ENCODE assay signal across 8 cellular contexts in the genomic region with DNA sequence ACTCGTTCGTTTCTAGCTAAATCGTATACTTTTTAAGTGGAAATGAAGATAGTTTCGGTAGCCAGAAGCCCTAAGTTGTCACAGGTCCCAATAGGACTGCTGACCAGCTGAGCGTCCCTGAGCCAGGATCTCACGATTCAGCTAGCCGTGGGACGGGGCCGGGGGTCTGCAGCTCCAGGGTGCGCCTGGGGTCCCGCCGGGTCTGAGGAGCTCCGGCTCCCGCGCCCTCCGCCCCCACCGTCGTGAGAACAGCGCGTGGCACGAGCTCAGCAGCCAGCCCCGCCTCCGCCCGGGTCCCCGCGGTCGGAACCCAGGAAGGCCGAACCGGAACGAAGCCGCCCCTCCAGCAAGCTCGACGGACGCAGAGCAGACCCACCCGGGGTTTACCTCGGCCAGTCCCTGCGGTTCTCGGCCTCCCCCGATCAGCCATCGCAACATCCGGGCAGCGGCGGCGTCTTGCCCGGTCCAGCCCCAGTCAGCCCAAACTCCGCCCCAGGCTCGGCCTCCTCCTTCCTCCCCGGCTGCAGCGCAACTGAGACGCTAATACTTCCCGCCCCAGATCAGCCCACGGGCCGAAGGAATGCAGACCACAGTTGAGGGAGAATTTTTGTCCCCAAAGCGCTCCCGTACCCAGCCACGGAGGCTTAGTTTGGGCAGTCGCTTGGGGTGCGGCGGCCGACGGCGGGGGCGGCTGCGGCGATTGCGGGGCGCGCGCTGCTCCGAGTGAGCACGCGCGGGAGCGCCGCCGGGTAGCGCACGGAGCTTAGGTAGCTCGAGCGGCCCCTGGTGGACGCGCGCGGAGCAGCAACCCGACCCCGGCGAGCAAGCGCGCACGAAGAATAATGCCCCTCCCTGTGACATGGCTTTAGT. TPM values are rescaled to one million over a fixed set of nuclear protein-coding genes. Genes with fewer than 3 reads are reported as not detected.
DNase-seq lines count a peak whose midpoint lies in the region; TF ChIP-seq lines count a peak whose summit lies in the region.

A gene with protein sequence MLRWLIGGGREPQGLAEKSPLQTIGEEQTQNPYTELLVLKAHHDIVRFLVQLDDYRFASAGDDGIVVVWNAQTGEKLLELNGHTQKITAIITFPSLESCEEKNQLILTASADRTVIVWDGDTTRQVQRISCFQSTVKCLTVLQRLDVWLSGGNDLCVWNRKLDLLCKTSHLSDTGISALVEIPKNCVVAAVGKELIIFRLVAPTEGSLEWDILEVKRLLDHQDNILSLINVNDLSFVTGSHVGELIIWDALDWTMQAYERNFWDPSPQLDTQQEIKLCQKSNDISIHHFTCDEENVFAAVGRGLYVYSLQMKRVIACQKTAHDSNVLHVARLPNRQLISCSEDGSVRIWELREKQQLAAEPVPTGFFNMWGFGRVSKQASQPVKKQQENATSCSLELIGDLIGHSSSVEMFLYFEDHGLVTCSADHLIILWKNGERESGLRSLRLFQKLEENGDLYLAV (minus strand): TSS at position 534 of the 870 bp plus-strand sequence. CDS start 96 bp downstream, at position 438.

- peak within 1 kb of the TSS; percentile 93 to 97 (median 93) for H3K4me3 Mint-ChIP-seq in nephron
- peak within 1 kb of the TSS; percentile 90 for H3K4me3 Mint-ChIP-seq in stimulated activated naive CD8-positive, alpha-beta T cell treated with anti-CD3 and anti-CD28 coated beads, Interleukin-15, Interleukin-2, amounts not matched to agents 100 ng/mL and 50 ng/mL, for 24 hours

- H3K27ac Mint-ChIP-seq in nephron, result peak within 1 kb of the TSS; percentile 90 to 96 (median 95)
- H3K27ac Mint-ChIP-seq in stimulated activated naive CD8-positive, alpha-beta T cell treated with anti-CD3 and anti-CD28 coated beads, Interleukin-15, Interleukin-2, amounts not matched to agents 100 ng/mL and 50 ng/mL, for 24 hours, result peak within 1 kb of the TSS; percentile 91

- peak within 1 kb of the TSS; percentile 84 for H3K9ac ChIP-seq in ES-I3 (ENCODE audit: low read depth, low read length)

- H3K4me1 Mint-ChIP-seq in nephron, result peaks cover 12% of the 10 kb centered on the region
- peaks cover 25% of the 10 kb centered on the region for H3K4me1 Mint-ChIP-seq in stimulated activated naive CD8-positive, alpha-beta T cell treated with anti-CD3 and anti-CD28 coated beads, Interleukin-15, Interleukin-2, amounts not matched to agents 100 ng/mL and 50 ng/mL, for 24 hours (ENCODE audit: low read depth)

- H3K36me3 ChIP-seq in ES-I3 (ENCODE audit: insufficient read depth, low read length), result no peaks in the 10 kb centered on the region

- peaks cover 4% of the 10 kb centered on the region for H3K36me3 Mint-ChIP-seq in nephron (ENCODE audit: low read depth)
- H3K36me3 Mint-ChIP-seq in stimulated activated naive CD8-positive, alpha-beta T cell treated with anti-CD3 and anti-CD28 coated beads, Interleukin-15, Interleukin-2, amounts not matched to agents 100 ng/mL and 50 ng/mL, for 24 hours (ENCODE audit: low read depth), result peaks cover 3% of the 10 kb centered on the region

- H3K4me3 ChIP-seq in LNCaP clone FGC (ENCODE audit: low read depth, low read length) (peak within 1 kb of the TSS; percentile 80), fibroblast of pulmonary artery (replicated peaks; ENCODE audit: low read depth, low read length) (peak within 1 kb of the TSS; percentile 84)

- no peaks in the 10 kb centered on the region for H3K9me3 ChIP-seq in ES-I3 (ENCODE audit: control insufficient read depth, insufficient read depth, low read length)

- peak; percentile 93 for DNase-seq in H4 (ENCODE audit: low spot score)
- peak; percentile 57 for DNase-seq in LNCaP clone FGC (ENCODE audit: low read depth)
- peak; percentile 79 for DNase-seq in activated T-helper 9 cell treated with anti-CD3 and anti-CD28 coated beads, Interleukin-2, amount 50 U/mL, for 16 hours (ENCODE audit: low read depth)
- DNase-seq in fibroblast of pulmonary artery (ENCODE audit: low read depth), result peak; percentile 96

- H3K9me3 Mint-ChIP-seq in nephron, result no peaks in the 10 kb centered on the region
- H3K9me3 Mint-ChIP-seq in stimulated activated naive CD8-positive, alpha-beta T cell treated with anti-CD3 and anti-CD28 coated beads, Interleukin-15, Interleukin-2, amounts not matched to agents 100 ng/mL and 50 ng/mL, for 24 hours, result no peaks in the 10 kb centered on the region

- H3K4me1 ChIP-seq in ES-I3 (ENCODE audit: insufficient read depth, low read length), result peaks cover 3% of the 10 kb centered on the region; the same call in 1 of the 2 replicates

- H3K27me3 Mint-ChIP-seq in nephron (ENCODE audit: low read depth), result peaks cover 5% of the 10 kb centered on the region
- peaks cover 26% of the 10 kb centered on the region for H3K27me3 Mint-ChIP-seq in stimulated activated naive CD8-positive, alpha-beta T cell treated with anti-CD3 and anti-CD28 coated beads, Interleukin-15, Interleukin-2, amounts not matched to agents 100 ng/mL and 50 ng/mL, for 24 hours

- peak; percentile 81 for TF ChIP-seq POLR2A in Raji (IDR thresholded peaks at IDR 0.05; ENCODE audit: insufficient read depth, low read depth, low read length)

- TF ChIP-seq CTCF in LNCaP clone FGC (IDR thresholded peaks at IDR 0.05; ENCODE audit: control insufficient read depth, extremely low read depth, insufficient read depth) (peak; percentile 97), fibroblast of pulmonary artery (IDR thresholded peaks at IDR 0.05; ENCODE audit: low read length, missing control alignments) (peak; percentile 66), nephron (IDR thresholded peaks at IDR 0.05; ENCODE audit: unreplicated experiment in 3 of 3) (peak; percentile 95 to 98 (median 96))

RNA-seq across cellular contexts. Expression of the gene that starts here (rescaled TPM):
- 110 and 115 TPM in 2 replicates for total RNA-seq in H4 (2014; rRNA removed; shearing (Covaris generic))

Comparison
In these comparisons a context has a peak if more than half of its experiments do, and no peak if none do; other contexts are left out.
1. Peak in every context shown above with its lines: DNase-seq and H3K4me3 ChIP-seq.